1 cellular context compared by ENCODE assay signal in genomic region chr11:67985302-67985701, GRCh38. TPM values are rescaled to one million over a fixed set of nuclear protein-coding genes. Genes with fewer than 3 reads are reported as not detected.
"Had no signal": no experiment of that assay in that cellular context is flagged by ENCODE, and none has a peak within 500 bp of the region (broad histone marks: within the 10 kb centered on the region; RNA-seq: fewer than 3 reads in every experiment).

No MANE protein-coding gene starts in this region.

RNA-seq across cellular contexts. Expression of gene ALDH3B1, which starts 24.8 kb away (rescaled TPM):
- total RNA-seq: foreskin keratinocyte had no signal
